Comparison of ENCODE assay signal across 25 cellular contexts in genomic region chr12:20213851-20214250, GRCh38.
DNase-seq lines count a peak whose midpoint lies in the region; ATAC-seq, FAIRE-seq and TF ChIP-seq lines count a peak whose summit lies in the region.
"Had no signal": no experiment of that assay in that cellular context is flagged by ENCODE, and none has a peak within 500 bp of the region (broad histone marks: within the 10 kb centered on the region; RNA-seq: fewer than 3 reads in every experiment).

No MANE protein-coding gene starts in this region.

- H3K27ac ChIP-seq in A549 (peak overlapping the region; percentile 69 to 82), SJSA1 (peak overlapping the region; percentile 68), fibroblast of lung (ENCODE audit: insufficient read depth, low read length) (no peak overlapping the region)
- H3K27ac ChIP-seq: RWPE1 had no signal

- H2AFZ ChIP-seq in fibroblast of lung (ENCODE audit: low read length) (no peak overlapping the region), neuron (ENCODE audit: low read depth, low read length) (peak overlapping the region; percentile 35)
- H2AFZ ChIP-seq: GM23248 had no signal

- no peaks in the 10 kb centered on the region for H3K36me3 ChIP-seq in SJSA1
- H3K36me3 ChIP-seq in fibroblast of lung (ENCODE audit: control insufficient read depth, insufficient read depth, low read length): no peaks in the 10 kb centered on the region
- H3K36me3 ChIP-seq in neuron (ENCODE audit: insufficient read depth, low read length): no peaks in the 10 kb centered on the region
- H3K36me3 ChIP-seq: tibial nerve had no signal

- TF ChIP-seq CTCF in A549 (IDR thresholded peaks at IDR 0.05) (no peak), fibroblast of lung (conservative IDR thresholded peaks at IDR 0.05 in 1 of 2, IDR thresholded peaks at IDR 0.05 in 1 of 2; ENCODE audit: low read depth in 1 of 2, low read length in 2 of 2) (no peak), progenitor cell of endocrine pancreas (IDR thresholded peaks at IDR 0.05; ENCODE audit: unreplicated experiment) (no peak)

- H3K36me3 Mint-ChIP-seq in progenitor cell of endocrine pancreas (ENCODE audit: insufficient read depth): peaks cover 7% of the 10 kb centered on the region
- H3K36me3 Mint-ChIP-seq: activated CD4-positive, alpha-beta memory T cell treated with anti-CD3 and anti-CD28 coated beads for 36 hours; CD4-positive, CD25-positive, alpha-beta regulatory T cell; stimulated activated naive B cell treated with anti-CD40 and anti-IgM and Interleukin-4, amounts not matched to agents 10 μg/mL and 1 μg/mL and 100 μg/mL, for 72 hours; T-cell had no signal

- WGBS in A549 (ENCODE audit: missing lambda C conversion rate): 93% methylated on average over 5 of the region's 5 CpGs

- CTCF ChIA-PET in A549 (lab: Yijun Ruan, JAX): interaction anchor here (1.7 kb wide), 1 partner anchor 10 kb away, joined by 5 read pairs; no protein-coding TSS in a partner anchor

- POLR2A ChIA-PET in A549 (lab: Yijun Ruan, JAX): no interaction called here

- H3K27me3 Mint-ChIP-seq in progenitor cell of endocrine pancreas: no peaks in the 10 kb centered on the region
- H3K27me3 Mint-ChIP-seq: activated CD4-positive, alpha-beta memory T cell treated with anti-CD3 and anti-CD28 coated beads for 36 hours; CD4-positive, CD25-positive, alpha-beta regulatory T cell; stimulated activated naive B cell treated with anti-CD40 and anti-IgM and Interleukin-4, amounts not matched to agents 10 μg/mL and 1 μg/mL and 100 μg/mL, for 72 hours had no signal

- H3K9me3 ChIP-seq in A549 (peaks cover 33% of the 10 kb centered on the region), SJSA1 (replicated peaks) (no peaks in the 10 kb centered on the region), fibroblast of lung (ENCODE audit: control insufficient read depth, insufficient read depth, low read depth, low read length) (no peaks in the 10 kb centered on the region), neuron (ENCODE audit: low read length) (peaks cover 4% of the 10 kb centered on the region)
- H3K9me3 ChIP-seq: tibial nerve had no signal

- peaks cover 38% of the 10 kb centered on the region for H3K4me1 ChIP-seq in A549
- H3K4me1 ChIP-seq in SJSA1 (replicated peaks): peaks cover 30% of the 10 kb centered on the region
- peaks cover 6% of the 10 kb centered on the region for H3K4me1 ChIP-seq in fibroblast of lung (ENCODE audit: control insufficient read depth, extremely low read depth, insufficient read depth, low read length)
- peaks cover 22% of the 10 kb centered on the region for H3K4me1 ChIP-seq in neuron (ENCODE audit: insufficient read depth, low read length)

- H3K4me3 ChIP-seq in A549: no peak overlapping the region
- H3K4me3 ChIP-seq in SJSA1: no peak overlapping the region
- no peak overlapping the region for H3K4me3 ChIP-seq in fibroblast of lung (replicated peaks in 1 of 4; ENCODE audit: control extremely low read depth in 1 of 4, insufficient read depth in 1 of 4, low read depth in 3 of 4, low read length in 4 of 4)
- H3K4me3 ChIP-seq in neuron (ENCODE audit: low read length): peak overlapping the region; percentile 41
- H3K4me3 ChIP-seq: coronary artery, GM23248, tibial nerve had no signal

- H4K20me1 ChIP-seq in fibroblast of lung (ENCODE audit: control insufficient read depth, extremely low read depth, insufficient read depth, low read length): no peaks in the 10 kb centered on the region

- H3K9ac ChIP-seq in fibroblast of lung (ENCODE audit: insufficient read depth, low read length): no peak overlapping the region

- H3K4me2 ChIP-seq in A549 (peak overlapping the region; percentile 79; the same call in 2 of the 3 replicates), fibroblast of lung (ENCODE audit: extremely low read depth, insufficient read depth, low read length) (peak overlapping the region; percentile 20)

- no peaks in the 10 kb centered on the region for H3K79me2 ChIP-seq in fibroblast of lung (ENCODE audit: control insufficient read depth, insufficient read depth, low read length)

- no peak overlapping the region for H3K4me3 Mint-ChIP-seq in progenitor cell of endocrine pancreas (ENCODE audit: low read depth)
- H3K4me3 Mint-ChIP-seq: activated CD4-positive, alpha-beta memory T cell treated with anti-CD3 and anti-CD28 coated beads for 36 hours; CD4-positive, CD25-positive, alpha-beta regulatory T cell; nephron progenitor cell; stimulated activated naive B cell treated with anti-CD40 and anti-IgM and Interleukin-4, amounts not matched to agents 10 μg/mL and 1 μg/mL and 100 μg/mL, for 72 hours; T-cell had no signal

- H3K4me1 Mint-ChIP-seq in progenitor cell of endocrine pancreas (ENCODE audit: low read depth): peaks cover 16% of the 10 kb centered on the region
- H3K4me1 Mint-ChIP-seq: CD4-positive, CD25-positive, alpha-beta regulatory T cell; T-cell had no signal

- DNase-seq in A549 (ENCODE audit: low read depth in 1 of 2, low spot score in 1 of 2): no peak
- no peak for DNase-seq in SJSA1 (ENCODE audit: low read depth in 1 of 2, low spot score in 2 of 2)
- peak in 1 of 2 donors; percentile 84 for DNase-seq in fibroblast of lung (ENCODE audit: low read depth in 2 of 2)
- no peak for DNase-seq in NCI-H226
- no peak for DNase-seq in progenitor cell of endocrine pancreas (ENCODE audit: low spot score, unreplicated experiment)
- no peak for DNase-seq in dermis blood vessel endothelial cell
- DNase-seq: activated CD4-positive, alpha-beta memory T cell treated with anti-CD3 and anti-CD28 coated beads for 36 hours; activated naive CD4-positive, alpha-beta T cell treated with Interleukin-2 at 50 U/mL for 16 hours; activated T-cell treated with anti-CD3 and anti-CD28 coated beads, Interleukin-2, amount 50 U/mL, for 1 hour; aorta; CD4-positive, CD25-positive, alpha-beta regulatory T cell; midbrain; NCI-H187 treated with DMSO at 0.1 percent for 48 hours; nephron progenitor cell; NK-92 treated with Interleukin-12 subunit alpha and Interleukin-12 subunit beta, amount 100 ng/mL, for 24 hours; stimulated activated naive B cell treated with anti-CD40 and anti-IgM and Interleukin-4, amounts not matched to agents 10 μg/mL and 1 μg/mL and 100 μg/mL, for 72 hours; T-cell had no signal

- no peak overlapping the region for H3K27ac Mint-ChIP-seq in progenitor cell of endocrine pancreas
- H3K27ac Mint-ChIP-seq: activated CD4-positive, alpha-beta memory T cell treated with anti-CD3 and anti-CD28 coated beads for 36 hours; CD4-positive, CD25-positive, alpha-beta regulatory T cell; stimulated activated naive B cell treated with anti-CD40 and anti-IgM and Interleukin-4, amounts not matched to agents 10 μg/mL and 1 μg/mL and 100 μg/mL, for 72 hours; T-cell had no signal

- no peak for FAIRE-seq in A549 (lab: Jason Lieb, UNC)
- FAIRE-seq: endothelial cell of umbilical vein, keratinocyte had no signal

- H3K27me3 ChIP-seq in SJSA1 (replicated peaks) (no peaks in the 10 kb centered on the region), fibroblast of lung (ENCODE audit: control insufficient read depth, insufficient read depth, low read length) (no peaks in the 10 kb centered on the region), neuron (ENCODE audit: insufficient read depth, low read length) (no peaks in the 10 kb centered on the region)
- H3K27me3 ChIP-seq: tibial nerve had no signal

- H3K9me3 Mint-ChIP-seq in progenitor cell of endocrine pancreas (ENCODE audit: low read depth): peaks cover 25% of the 10 kb centered on the region
- H3K9me3 Mint-ChIP-seq: activated CD4-positive, alpha-beta memory T cell treated with anti-CD3 and anti-CD28 coated beads for 36 hours; nephron progenitor cell had no signal

- no peak for TF ChIP-seq POLR2A in A549 (IDR thresholded peaks at IDR 0.05; ENCODE audit: low read length)

- no peak for TF ChIP-seq RAD21 in A549 (conservative IDR thresholded peaks at IDR 0.05 in 1 of 2, IDR thresholded peaks at IDR 0.05 in 1 of 2)

- no peak for ATAC-seq in A549
- no peak for ATAC-seq in GM21529 (IDR thresholded peaks at IDR 0.05; ENCODE audit: unreplicated experiment)
- ATAC-seq: stimulated activated naive B cell treated with anti-CD40 and anti-IgM and Interleukin-4, amounts not matched to agents 10 μg/mL and 1 μg/mL and 100 μg/mL, for 72 hours; T-cell had no signal

- no peak for TF ChIP-seq EP300 in A549 (IDR thresholded peaks at IDR 0.05)

TF ChIP-seq in A549, 52 proteins besides CTCF, POLR2A, EP300 and RAD21:
- peak; percentile 11 to 70; a peak in 2 of 4 replicates for TF ChIP-seq CEBPB (IDR thresholded peaks at IDR 0.05)
- TF ChIP-seq RFX5 (IDR thresholded peaks at IDR 0.05): no peak
